In genomic region chr12:114393569-114393968, GRCh38 we compare ENCODE assay signal across 27 cellular contexts. TPM values are rescaled to one million over a fixed set of nuclear protein-coding genes. Genes with fewer than 3 reads are reported as not detected.
"Had no signal": no experiment of that assay in that cellular context is flagged by ENCODE, and none has a peak within 500 bp of the region (broad histone marks: within the 10 kb centered on the region; RNA-seq: fewer than 3 reads in every experiment).

No MANE protein-coding gene starts in this region.

- H3K9me3 ChIP-seq: adrenal gland had no signal

- H3K4me1 ChIP-seq: adrenal gland had no signal

- H3K27ac ChIP-seq: adrenal gland had no signal

- DNase-seq: activated CD4-positive, alpha-beta T cell treated with anti-CD3 and anti-CD28 coated beads for 4 hours; activated CD8-positive, alpha-beta memory T cell treated with anti-CD3 and anti-CD28 coated beads, Interleukin-2, amount 50 U/mL, for 4 hours; activated CD8-positive, alpha-beta T cell treated with anti-CD3 and anti-CD28 coated beads for 36 hours; activated naive CD4-positive, alpha-beta T cell treated with anti-CD3 and anti-CD28 coated beads, Interleukin-2, amount 50 U/mL, for 16 hours; activated naive CD8-positive, alpha-beta T cell treated with anti-CD3 and anti-CD28 coated beads, Interleukin-2, amount 10 ng/mL, durations not matched to agents 7 days and 5 days; activated T-cell treated with anti-CD3 and anti-CD28 coated beads, Interleukin-2, amount 50 U/mL, for 72 hours; adrenal gland; anterior cingulate cortex; Karpas-422; MM.1S; NCI-H1105; NCI-H1436; NCI-H1694 treated with DMSO at 0.1 percent for 48 hours; NCI-H2029 treated with DMSO at 0.1 percent for 48 hours; NCI-H345; NCI-H510A; NCI-H526 treated with DMSO at 0.1 percent for 48 hours; NCI-H82; RPMI8226; SHP77 had no signal

- H3K36me3 ChIP-seq: adrenal gland had no signal

- H3K4me3 ChIP-seq: adrenal gland, K562 had no signal

- ATAC-seq: activated CD4-positive, CD25-positive, alpha-beta regulatory T cell treated with anti-CD3 and anti-CD28 coated beads, Interleukin-2, amount 50 U/mL, for 24 hours; activated CD8-positive, alpha-beta T cell treated with anti-CD3 and anti-CD28 coated beads for 36 hours; activated T-cell treated with anti-CD3 and anti-CD28 coated beads, Interleukin-2, amount 50 U/mL, for 72 hours; K562; Panc1 had no signal

RNA-seq across cellular contexts. Expression of gene TBX5, which starts 12.4 kb away (rescaled TPM):
- total RNA-seq: activated CD8-positive, alpha-beta T cell treated with anti-CD3 and anti-CD28 coated beads for 36 hours; activated naive CD8-positive, alpha-beta T cell treated with anti-CD3 and anti-CD28 coated beads, Interleukin-2, amount 10 ng/mL, durations not matched to agents 7 days and 5 days; activated T-cell treated with anti-CD3 and anti-CD28 coated beads, Interleukin-2, amount 50 U/mL, for 72 hours; activated T-helper 2 cell treated with anti-CD3 and anti-CD28 coated beads, Interferon-gamma antibody, Interleukin-2, Interleukin-4, amounts not matched to agents 10 μg/mL and 5 μg/mL and 100 μg/mL, durations not matched to agents 14 hours and 24 hours and 36 hours; bronchial epithelial cell; K562; OCI-LY7; SK-MEL-5 had no signal
- polyA plus RNA-seq: K562 had no signal
